Comparison of ENCODE assay signal across 8 cellular contexts in genomic region chr2:240579771-240580614, GRCh38. TPM values are rescaled to one million over a fixed set of nuclear protein-coding genes. Genes with fewer than 3 reads are reported as not detected.
DNase-seq lines count a peak whose midpoint lies in the region; ATAC-seq and TF ChIP-seq lines count a peak whose summit lies in the region.

No MANE protein-coding gene starts in this region.

- H3K9me3 Mint-ChIP-seq in activated CD4-positive, alpha-beta T cell treated with anti-CD3 and anti-CD28 coated beads, Interleukin-2, amount 10 ng/mL, durations not matched to agents 24 days and 14 days = no peaks in the 10 kb centered on the region
- no peaks in the 10 kb centered on the region for H3K9me3 Mint-ChIP-seq in neural crest cell

- H3K27ac Mint-ChIP-seq in activated CD4-positive, alpha-beta T cell treated with anti-CD3 and anti-CD28 coated beads, Interleukin-2, amount 10 ng/mL, durations not matched to agents 24 days and 14 days = peak overlapping the region; percentile 68
- peak overlapping the region; percentile 13 for H3K27ac Mint-ChIP-seq in neural crest cell (ENCODE audit: unreplicated experiment)

- H3K4me3 Mint-ChIP-seq in activated CD4-positive, alpha-beta T cell treated with anti-CD3 and anti-CD28 coated beads, Interleukin-2, amount 10 ng/mL, durations not matched to agents 24 days and 14 days = no peak overlapping the region
- H3K4me3 Mint-ChIP-seq in neural crest cell = peak overlapping the region; percentile 58

- H3K27ac ChIP-seq in MM.1S (ENCODE audit: low read length) (peak overlapping the region; percentile 99), aorta (ENCODE audit: low read depth in 1 of 2, low read length in 2 of 2) (peak overlapping the region in 1 of 2 donors; percentile 7), testis (no peak overlapping the region)

- H3K9me3 ChIP-seq in MM.1S (replicated peaks; ENCODE audit: insufficient read depth, low read length) (no peaks in the 10 kb centered on the region), aorta (ENCODE audit: control insufficient read depth, low read length) (no peaks in the 10 kb centered on the region), testis (no peaks in the 10 kb centered on the region)

- peaks cover 53% of the 10 kb centered on the region for H3K4me1 ChIP-seq in MM.1S (ENCODE audit: low read length)
- H3K4me1 ChIP-seq in aorta (ENCODE audit: control insufficient read depth in 1 of 2, insufficient read depth in 2 of 2, low read length in 2 of 2) = no peaks in the 10 kb centered on the region
- H3K4me1 ChIP-seq in testis = peaks cover 5% of the 10 kb centered on the region

- peak; percentile 34 for ATAC-seq in aorta (ENCODE audit: low FRiP score)
- ATAC-seq in HG02973 (IDR thresholded peaks at IDR 0.05; ENCODE audit: unreplicated experiment) = no peak

- no peaks in the 10 kb centered on the region for H3K27me3 Mint-ChIP-seq in activated CD4-positive, alpha-beta T cell treated with anti-CD3 and anti-CD28 coated beads, Interleukin-2, amount 10 ng/mL, durations not matched to agents 24 days and 14 days
- H3K27me3 Mint-ChIP-seq in neural crest cell (ENCODE audit: low read depth) = no peaks in the 10 kb centered on the region

- H4K20me1 ChIP-seq in MM.1S (ENCODE audit: insufficient read depth, low read length) = no peaks in the 10 kb centered on the region

- DNase-seq in MM.1S (peak; percentile 90), neural crest cell (ENCODE audit: low read depth, low spot score) (no peak), aorta (peak in 1 of 2 donors; percentile 81), testis (no peak)
- DNase-seq in activated CD4-positive, alpha-beta T cell treated with anti-CD3 and anti-CD28 coated beads, Interleukin-2, amount 10 ng/mL, durations not matched to agents 24 days and 14 days = peak; percentile 87
- DNase-seq in effector CD4-positive, alpha-beta T cell = peak; percentile 74

- H3K27me3 ChIP-seq in MM.1S (replicated peaks; ENCODE audit: insufficient read depth, low read length) = no peaks in the 10 kb centered on the region
- no peaks in the 10 kb centered on the region for H3K27me3 ChIP-seq in aorta (ENCODE audit: control insufficient read depth in 1 of 2, insufficient read depth in 2 of 2, low read length in 1 of 2)
- H3K27me3 ChIP-seq in testis = no peaks in the 10 kb centered on the region

- H3K4me2 ChIP-seq in MM.1S (ENCODE audit: low read depth, low read length) = peak overlapping the region; percentile 35; the same call in 1 of the 2 replicates

- H3K4me1 Mint-ChIP-seq in activated CD4-positive, alpha-beta T cell treated with anti-CD3 and anti-CD28 coated beads, Interleukin-2, amount 10 ng/mL, durations not matched to agents 24 days and 14 days = peaks cover 23% of the 10 kb centered on the region
- peaks cover 29% of the 10 kb centered on the region for H3K4me1 Mint-ChIP-seq in neural crest cell

- H3K79me2 ChIP-seq in MM.1S (ENCODE audit: low read length) = peaks cover 29% of the 10 kb centered on the region

- H3F3A ChIP-seq in MM.1S (ENCODE audit: insufficient read depth, low read length) = peaks cover 38% of the 10 kb centered on the region

- H2AFZ ChIP-seq in MM.1S (ENCODE audit: low read length) = no peak overlapping the region

- H3K4me3 ChIP-seq in MM.1S (ENCODE audit: low read length) (no peak overlapping the region), aorta (ENCODE audit: low read length in 2 of 2) (no peak overlapping the region), testis (no peak overlapping the region)

- 56 to 58% methylated on average over 27 of the region's 27 CpGs for whole genome bisulfite sequencing in aorta, 2 donors
- 72 to 74% methylated on average over 27 of the region's 27 CpGs for WGBS in testis, 2 donors

- TF ChIP-seq CTCF in GM12873 (IDR thresholded peaks at IDR 0.05; ENCODE audit: insufficient read depth, low read depth, low read length, missing control alignments) (peak; percentile 84), MM.1S (IDR thresholded peaks at IDR 0.05; ENCODE audit: low read length) (peak; percentile 44), neural crest cell (conservative IDR thresholded peaks at IDR 0.05) (no peak), testis (IDR thresholded peaks at IDR 0.05) (no peak)

- peak overlapping the region; percentile 55 for H3K9ac ChIP-seq in MM.1S (ENCODE audit: low read length)

- TF ChIP-seq POLR2A in testis (IDR thresholded peaks at IDR 0.05) = no peak

- H3K36me3 Mint-ChIP-seq in activated CD4-positive, alpha-beta T cell treated with anti-CD3 and anti-CD28 coated beads, Interleukin-2, amount 10 ng/mL, durations not matched to agents 24 days and 14 days (ENCODE audit: low read depth) = peaks cover 22% of the 10 kb centered on the region
- H3K36me3 Mint-ChIP-seq in neural crest cell (ENCODE audit: low read depth) = peaks cover 5% of the 10 kb centered on the region

- intact Hi-C loops in activated CD4-positive, alpha-beta T cell treated with anti-CD3 and anti-CD28 coated beads, Interleukin-2, amount 10 ng/mL, durations not matched to agents 24 days and 14 days (cut with micrococcal nuclease) = loop anchor here (10.0 kb wide), 1 partner anchor 125 kb away; no protein-coding TSS in a partner anchor
- intact Hi-C loops in aorta (cut with DNase I) = no loop called here
- intact Hi-C loops in testis (cut with DNase I; ENCODE audit: low total_unique reads) = no loop called here

- H3K9me2 ChIP-seq in MM.1S (replicated peaks; ENCODE audit: insufficient read depth, low read length) = no peaks in the 10 kb centered on the region

- H3K36me3 ChIP-seq in MM.1S (replicated peaks; ENCODE audit: insufficient read depth, low read length) = no peaks in the 10 kb centered on the region
- H3K36me3 ChIP-seq in aorta (ENCODE audit: control insufficient read depth in 1 of 2, insufficient read depth in 2 of 2, low read length in 1 of 2) = no peaks in the 10 kb centered on the region
- no peaks in the 10 kb centered on the region for H3K36me3 ChIP-seq in testis (ENCODE audit: low read depth, missing control alignments)

RNA-seq across cellular contexts. Expression of gene CAPN10, which starts 6.5 kb away (rescaled TPM):
- 48.4 and 51.9 TPM in 2 replicates for total RNA-seq in activated CD4-positive, alpha-beta T cell treated with anti-CD3 and anti-CD28 coated beads, Interleukin-2, amount 10 ng/mL, durations not matched to agents 24 days and 14 days
- 57.7 and 62.7 TPM in 2 replicates for total RNA-seq in neural crest cell
- 10 to 100 TPM; 23.7 to 35.5 TPM for total RNA-seq in aorta
- polyA plus RNA-seq in aorta = 10 to 100 TPM; 12.6 to 66.9 TPM
- total RNA-seq in testis = 100 to 1,000 TPM in 1 of 2 donors, 10 to 100 TPM in 1; 66.5 to 104 TPM
- 29.8 TPM for polyA plus RNA-seq in testis (ENCODE audit: insufficient read depth, low read depth, low replicate concordance)

RNA-seq across cellular contexts. Expression of gene RNPEPL1, which starts 11.7 kb away (rescaled TPM):
- 59.1 and 60.7 TPM in 2 replicates for total RNA-seq in activated CD4-positive, alpha-beta T cell treated with anti-CD3 and anti-CD28 coated beads, Interleukin-2, amount 10 ng/mL, durations not matched to agents 24 days and 14 days
- total RNA-seq in neural crest cell (36.1 and 37.1 TPM in 2 replicates), aorta (10 to 100 TPM; 42.9 to 46.9 TPM), testis (10 to 100 TPM; 39.1 to 48.5 TPM)
- polyA plus RNA-seq in aorta (100 to 1,000 TPM in 1 of 2 donors, 10 to 100 TPM in 1; 48.2 to 108 TPM), testis (ENCODE audit: insufficient read depth, low read depth, low replicate concordance) (28.9 TPM)

RNA-seq across cellular contexts. Expression of gene DUSP28, which starts 19.8 kb away (rescaled TPM):
- total RNA-seq in activated CD4-positive, alpha-beta T cell treated with anti-CD3 and anti-CD28 coated beads, Interleukin-2, amount 10 ng/mL, durations not matched to agents 24 days and 14 days = 6.3 and 7.9 TPM in 2 replicates
- total RNA-seq in neural crest cell = 5.0 and 6.1 TPM in 2 replicates
- 1 to 10 TPM; 2.1 to 3.4 TPM for total RNA-seq in aorta
- 1 to 10 TPM; 3.0 to 5.0 TPM for polyA plus RNA-seq in aorta
- 10 to 100 TPM; 24.7 to 37.6 TPM for total RNA-seq in testis
- polyA plus RNA-seq in testis (ENCODE audit: insufficient read depth, low read depth, low replicate concordance) = 19.3 TPM

RNA-seq across cellular contexts. Expression of gene ANKMY1, which starts 22.2 kb away (rescaled TPM):
- total RNA-seq in activated CD4-positive, alpha-beta T cell treated with anti-CD3 and anti-CD28 coated beads, Interleukin-2, amount 10 ng/mL, durations not matched to agents 24 days and 14 days = 24.8 and 26.7 TPM in 2 replicates
- 13.0 and 15.9 TPM in 2 replicates for total RNA-seq in neural crest cell
- 10 to 100 TPM; 10.4 to 22.0 TPM for total RNA-seq in aorta
- 1 to 10 TPM; 6.2 to 6.6 TPM for polyA plus RNA-seq in aorta
- total RNA-seq in testis = 10 to 100 TPM; 57.3 to 75.7 TPM
- polyA plus RNA-seq in testis (ENCODE audit: insufficient read depth, low read depth, low replicate concordance) = 92.5 TPM

RNA-seq across cellular contexts. Expression of gene GPR35, which starts 45.3 kb away (rescaled TPM):
- 7.1 and 8.7 TPM in 2 replicates for total RNA-seq in activated CD4-positive, alpha-beta T cell treated with anti-CD3 and anti-CD28 coated beads, Interleukin-2, amount 10 ng/mL, durations not matched to agents 24 days and 14 days
- total RNA-seq in neural crest cell (1.7 and 2.0 TPM in 2 replicates), aorta (1 to 10 TPM; 2.1 to 3.9 TPM), testis (10 to 100 TPM in 1 of 2 donors, 1 to 10 TPM in 1; 9.5 to 11.5 TPM)
- polyA plus RNA-seq in aorta (10 to 100 TPM; 10.1 to 14.5 TPM), testis (ENCODE audit: insufficient read depth, low read depth, low replicate concordance) (3.1 TPM)

Comparison
In these comparisons a context has a peak if more than half of its experiments do, and no peak if none do; other contexts are left out.
1. CTCF ChIP-seq: peak in GM12873 (single experiment) and MM.1S (single experiment); none in neural crest cell (single experiment) and testis (0 of 3).
2. DNase-seq: peak in MM.1S (single experiment), activated CD4-positive, alpha-beta T cell treated with anti-CD3 and anti-CD28 coated beads, Interleukin-2, amount 10 ng/mL, durations not matched to agents 24 days and 14 days (single experiment) and effector CD4-positive, alpha-beta T cell (single experiment); none in neural crest cell (single experiment) and testis (single experiment).